ENCODE assay signal across 24 cellular contexts in the genomic region with DNA sequence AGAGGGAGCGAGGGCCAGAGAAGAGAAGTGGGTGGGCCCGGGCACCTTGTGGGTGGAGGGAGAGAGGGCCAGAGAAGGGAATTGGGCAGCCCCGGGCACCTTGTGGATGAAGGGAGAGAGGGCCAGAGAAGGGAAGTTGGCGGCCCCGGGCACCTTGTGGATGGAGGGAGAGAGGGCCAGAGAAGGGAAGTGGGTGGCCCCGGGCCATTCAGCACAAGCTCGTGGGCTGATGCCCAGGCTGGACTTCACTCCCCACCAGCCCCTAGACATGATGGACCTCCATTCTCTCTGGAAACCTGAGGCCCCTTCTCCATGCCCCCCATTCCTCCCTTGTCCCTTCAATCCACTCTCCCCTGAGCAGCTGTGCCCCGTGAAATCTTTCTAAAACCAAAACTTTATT. TPM values are rescaled to one million over a fixed set of nuclear protein-coding genes. Genes with fewer than 3 reads are reported as not detected.
DNase-seq lines count a peak whose midpoint lies in the region; ATAC-seq and TF ChIP-seq lines count a peak whose summit lies in the region.
"Had no signal": no experiment of that assay in that cellular context is flagged by ENCODE, and none has a peak within 500 bp of the region (broad histone marks: within the 10 kb centered on the region; RNA-seq: fewer than 3 reads in every experiment).

No MANE protein-coding gene starts in this region.

- H3K27me3 ChIP-seq in tibial nerve (no peaks in the 10 kb centered on the region), trophoblast cell (ENCODE audit: insufficient read depth, low read length) (no peaks in the 10 kb centered on the region)
- H3K27me3 ChIP-seq: foreskin keratinocyte, MG63, pancreas, Peyer's patch, sigmoid colon had no signal

- no peak overlapping the region for H2AK5ac ChIP-seq in trophoblast cell (ENCODE audit: low read length)

- no peak overlapping the region for H2BK120ac ChIP-seq in trophoblast cell (ENCODE audit: insufficient read depth, low read length, poor library complexity)

- no peak for ATAC-seq in activated T-cell treated with anti-CD3 and anti-CD28 coated beads, Interleukin-2, amount 50 U/mL, for 72 hours (replicated peaks in 1 of 2)
- no peak for ATAC-seq in GM19351 (IDR thresholded peaks at IDR 0.05; ENCODE audit: unreplicated experiment)
- ATAC-seq in HG03354 (IDR thresholded peaks at IDR 0.05; ENCODE audit: poor library complexity, severe bottlenecking, unreplicated experiment), result no peak
- ATAC-seq: foreskin keratinocyte had no signal

- no peaks in the 10 kb centered on the region for H3K9me3 ChIP-seq in tibial nerve
- H3K9me3 ChIP-seq in trophoblast cell (ENCODE audit: insufficient read depth, low read depth, low read length), result peaks cover 2% of the 10 kb centered on the region
- H3K9me3 ChIP-seq: MG63, pancreas, Peyer's patch, sigmoid colon had no signal

- TF ChIP-seq CTCF in nephron progenitor cell (IDR thresholded peaks at IDR 0.05) (no peak), tibial nerve (IDR thresholded peaks at IDR 0.05) (no peak)

- H3K4ac ChIP-seq in trophoblast cell (ENCODE audit: low read depth, low read length), result no peak overlapping the region

- no peak for TF ChIP-seq POLR2A in tibial nerve (IDR thresholded peaks at IDR 0.05)

- DNase-seq in activated T-cell treated with anti-CD3 and anti-CD28 coated beads, Interleukin-2, amount 50 U/mL, for 72 hours, result no peak
- DNase-seq in activated T-cell treated with anti-CD3 and anti-CD28 coated beads, Interleukin-2, amount 50 U/mL, for 1 hour, result no peak
- DNase-seq in epithelial cell of prostate (ENCODE audit: low read depth, low spot score) (no peak), nephron progenitor cell (no peak), tibial nerve (ENCODE audit: low spot score in 2 of 2) (no peak), trophoblast cell (no peak)
- DNase-seq: activated B cell treated with CpG ODN at 0.5 μM for 24 hours; activated CD4-positive, alpha-beta memory T cell treated with anti-CD3 and anti-CD28 coated beads, Interleukin-2, amount 10 ng/mL, durations not matched to agents 7 days and 5 days; activated T-cell treated with anti-CD3 and anti-CD28 coated beads for 4 hours; central memory CD4-positive, alpha-beta T cell; erythroblast; foreskin keratinocyte; islet precursor cell; MG63; NCI-H1417 treated with DMSO at 0.1 percent for 48 hours; NCI-H510A; stimulated activated CD4-positive, alpha-beta T cell treated with anti-CD3 and anti-CD28 coated beads, Interleukin-15, amount 100 ng/mL, for 24 hours; T-helper 9 cell had no signal

- no peak overlapping the region for H3K18ac ChIP-seq in trophoblast cell (ENCODE audit: low read length)

- H3K9ac ChIP-seq in trophoblast cell (ENCODE audit: low read length), result no peak overlapping the region

- H4K12ac ChIP-seq in trophoblast cell (ENCODE audit: low read depth, low read length), result no peak overlapping the region

- no peak overlapping the region for H2BK12ac ChIP-seq in trophoblast cell (ENCODE audit: low read length)

- no peak overlapping the region for H2BK5ac ChIP-seq in trophoblast cell (ENCODE audit: low read depth, low read length, poor library complexity)

- H2AFZ ChIP-seq in trophoblast cell (ENCODE audit: insufficient read depth, low read length, poor library complexity), result no peak overlapping the region

- no peak overlapping the region for H3K14ac ChIP-seq in trophoblast cell (ENCODE audit: low read length)

- no peak for TF ChIP-seq EP300 in tibial nerve (IDR thresholded peaks at IDR 0.05)

- H3K23ac ChIP-seq in trophoblast cell (ENCODE audit: low read length), result no peak overlapping the region

- H3K27ac ChIP-seq in epithelial cell of prostate (peak overlapping the region; percentile 60), tibial nerve (peak overlapping the region; percentile 78 to 97 (median 88)), trophoblast cell (ENCODE audit: low read depth, low read length) (no peak overlapping the region)
- H3K27ac ChIP-seq: foreskin keratinocyte, pancreas, Peyer's patch, sigmoid colon had no signal

- peaks cover 13% of the 10 kb centered on the region for H3K4me1 Mint-ChIP-seq in activated T-cell treated with anti-CD3 and anti-CD28 coated beads, Interleukin-2, amount 50 U/mL, for 72 hours (ENCODE audit: low read depth)
- peaks cover 37% of the 10 kb centered on the region for H3K4me1 Mint-ChIP-seq in nephron progenitor cell

- H3K79me1 ChIP-seq in trophoblast cell (ENCODE audit: low read length), result peaks cover 5% of the 10 kb centered on the region

- H3K4me1 ChIP-seq in tibial nerve (peaks cover 0 to 65% (median 38%) of the 10 kb centered on the region in 4 donors), trophoblast cell (ENCODE audit: control insufficient read depth in 1 of 2, insufficient read depth in 2 of 2, low read length in 2 of 2) (peaks cover 0 to 5% of the 10 kb centered on the region in 2 experiments)
- H3K4me1 ChIP-seq: pancreas, Peyer's patch, sigmoid colon had no signal

- H3K4me3 ChIP-seq in tibial nerve, result no peak overlapping the region
- H3K4me3 ChIP-seq in trophoblast cell (ENCODE audit: low read depth, low read length), result no peak overlapping the region
- H3K4me3 ChIP-seq: MG63, pancreas, Peyer's patch, sigmoid colon had no signal

- no peak overlapping the region for H3K4me3 Mint-ChIP-seq in activated T-cell treated with anti-CD3 and anti-CD28 coated beads, Interleukin-2, amount 50 U/mL, for 72 hours
- H3K4me3 Mint-ChIP-seq in nephron progenitor cell, result no peak overlapping the region
- H3K4me3 Mint-ChIP-seq: activated B cell treated with CpG ODN at 0.5 μM for 24 hours; activated CD4-positive, alpha-beta memory T cell treated with anti-CD3 and anti-CD28 coated beads, Interleukin-2, amount 10 ng/mL, durations not matched to agents 7 days and 5 days; IgD-negative memory B cell had no signal

- H3K79me2 ChIP-seq in trophoblast cell (ENCODE audit: control insufficient read depth, insufficient read depth, low read length, poor library complexity), result no peaks in the 10 kb centered on the region

- H3K9me3 Mint-ChIP-seq in activated T-cell treated with anti-CD3 and anti-CD28 coated beads, Interleukin-2, amount 50 U/mL, for 72 hours, result no peaks in the 10 kb centered on the region
- H3K9me3 Mint-ChIP-seq in nephron progenitor cell, result no peaks in the 10 kb centered on the region
- H3K9me3 Mint-ChIP-seq: activated B cell treated with CpG ODN at 0.5 μM for 24 hours; activated CD4-positive, alpha-beta memory T cell treated with anti-CD3 and anti-CD28 coated beads, Interleukin-2, amount 10 ng/mL, durations not matched to agents 7 days and 5 days; IgD-negative memory B cell had no signal

- no peak overlapping the region for H3K4me2 ChIP-seq in trophoblast cell (ENCODE audit: low read length)

- H3K36me3 ChIP-seq in tibial nerve (no peaks in the 10 kb centered on the region), trophoblast cell (ENCODE audit: control insufficient read depth in 1 of 2, insufficient read depth in 2 of 2, low read length in 2 of 2) (no peaks in the 10 kb centered on the region)
- H3K36me3 ChIP-seq: MG63, pancreas, Peyer's patch, sigmoid colon had no signal

- H3K36me3 Mint-ChIP-seq in activated T-cell treated with anti-CD3 and anti-CD28 coated beads, Interleukin-2, amount 50 U/mL, for 72 hours (ENCODE audit: insufficient read depth in 2 of 2), result no peaks in the 10 kb centered on the region
- H3K36me3 Mint-ChIP-seq in nephron progenitor cell (ENCODE audit: low read depth), result no peaks in the 10 kb centered on the region
- H3K36me3 Mint-ChIP-seq: IgD-negative memory B cell had no signal

- H4K91ac ChIP-seq in trophoblast cell (ENCODE audit: low read depth, low read length), result no peak overlapping the region

- H3K27ac Mint-ChIP-seq in activated T-cell treated with anti-CD3 and anti-CD28 coated beads, Interleukin-2, amount 50 U/mL, for 72 hours, result peak overlapping the region; percentile 48
- H3K27ac Mint-ChIP-seq in nephron progenitor cell, result peak overlapping the region; percentile 42
- H3K27ac Mint-ChIP-seq: activated B cell treated with CpG ODN at 0.5 μM for 24 hours; activated CD4-positive, alpha-beta memory T cell treated with anti-CD3 and anti-CD28 coated beads, Interleukin-2, amount 10 ng/mL, durations not matched to agents 7 days and 5 days; IgD-negative memory B cell had no signal

- H3K27me3 Mint-ChIP-seq in activated T-cell treated with anti-CD3 and anti-CD28 coated beads, Interleukin-2, amount 50 U/mL, for 72 hours (ENCODE audit: low read depth), result no peaks in the 10 kb centered on the region
- peaks cover 8% of the 10 kb centered on the region for H3K27me3 Mint-ChIP-seq in nephron progenitor cell (ENCODE audit: low read depth, poor library complexity)
- H3K27me3 Mint-ChIP-seq: activated CD4-positive, alpha-beta memory T cell treated with anti-CD3 and anti-CD28 coated beads, Interleukin-2, amount 10 ng/mL, durations not matched to agents 7 days and 5 days had no signal

- 44 to 57% methylated on average over 8 of the region's 8 CpGs for WGBS in tibial nerve, 2 donors
- WGBS in trophoblast cell (ENCODE audit: extremely low coverage, insufficient coverage, insufficient read length), result no CpG with 5 or more reads among the region's 8 CpGs

- no peak overlapping the region for H4K8ac ChIP-seq in trophoblast cell (ENCODE audit: low read depth, low read length)

RNA-seq across cellular contexts. Expression of a gene that starts 15.8 kb away (rescaled TPM):
- 10 to 100 TPM; 12.8 to 15.7 TPM for total RNA-seq in activated T-cell treated with anti-CD3 and anti-CD28 coated beads, Interleukin-2, amount 50 U/mL, for 72 hours
- 10 to 100 TPM in 3 of 4 donors, 1 to 10 TPM in 1; 8.1 to 15.0 (median 11.5) TPM for total RNA-seq in tibial nerve
- polyA plus RNA-seq in trophoblast cell (2013), result 14.1 and 15.4 TPM in 2 replicates

RNA-seq across cellular contexts. Expression of a gene that starts 44.9 kb away (rescaled TPM):
- 1,000 to 10,000 TPM; 1,676 to 1,838 TPM for total RNA-seq in activated T-cell treated with anti-CD3 and anti-CD28 coated beads, Interleukin-2, amount 50 U/mL, for 72 hours
- total RNA-seq in tibial nerve, result 1,000 to 10,000 TPM in 3 of 4 donors, 100 to 1,000 TPM in 1; 809 to 1,472 (median 1,336) TPM
- polyA plus RNA-seq in trophoblast cell (2013), result 1,473 and 1,577 TPM in 2 replicates

RNA-seq across cellular contexts. Expression of a gene that starts 57.3 kb away (rescaled TPM):
- 10 to 100 TPM; 30.2 to 42.4 TPM for total RNA-seq in activated T-cell treated with anti-CD3 and anti-CD28 coated beads, Interleukin-2, amount 50 U/mL, for 72 hours
- total RNA-seq in tibial nerve, result 10 to 100 TPM; 32.2 to 61.0 (median 45.6) TPM
- polyA plus RNA-seq in trophoblast cell (2013), result 12.0 and 12.2 TPM in 2 replicates
